Comparison of ENCODE assay signal across 8 cellular contexts in genomic region chr9:135907446-135908333, GRCh38. TPM values are rescaled to one million over a fixed set of nuclear protein-coding genes. Genes with fewer than 3 reads are reported as not detected.
DNase-seq lines count a peak whose midpoint lies in the region; ATAC-seq and TF ChIP-seq lines count a peak whose summit lies in the region.

Gene CAMSAP1, minus strand, starts transcription at chr9:135907546. Its CDS starts 387 bp downstream, at chr9:135907159.

- TF ChIP-seq CTCF in NB4 (IDR thresholded peaks at IDR 0.05; ENCODE audit: low read depth, low read length), result no peak
- peak in 1 of 4 experiments; percentile 17 for TF ChIP-seq CTCF in gastroesophageal sphincter (IDR thresholded peaks at IDR 0.05)
- peak; percentile 23 for TF ChIP-seq CTCF in neutrophil (IDR thresholded peaks at IDR 0.05)
- no peak for TF ChIP-seq CTCF in subcutaneous adipose tissue (IDR thresholded peaks at IDR 0.05; ENCODE audit: low read depth)

- TF ChIP-seq POLR2A in NB4 (IDR thresholded peaks at IDR 0.05; ENCODE audit: extremely low read depth, insufficient read length), result peak; percentile 53
- peak; percentile 46 to 50 for TF ChIP-seq POLR2A in gastroesophageal sphincter (IDR thresholded peaks at IDR 0.05)

- peak within 1 kb of the TSS; percentile 87 for H3K9ac ChIP-seq in SK-N-MC (ENCODE audit: insufficient read length)

- H3K27me3 ChIP-seq in gastroesophageal sphincter (no peaks in the 10 kb centered on the region), neutrophil (peaks cover 9% of the 10 kb centered on the region)

- no peak for TF ChIP-seq EP300 in gastroesophageal sphincter (IDR thresholded peaks at IDR 0.05)

- H3K4me3 ChIP-seq in NB4 (ENCODE audit: low read depth, low read length), result peak within 1 kb of the TSS; percentile 64
- H3K4me3 ChIP-seq in SK-N-MC, result peak within 1 kb of the TSS; percentile 92
- peak within 1 kb of the TSS; percentile 84 to 93 for H3K4me3 ChIP-seq in gastroesophageal sphincter
- peak within 1 kb of the TSS; percentile 78 to 99 for H3K4me3 ChIP-seq in neutrophil (ENCODE audit: low read depth in 1 of 2, low read length in 1 of 2)

- CTCF ChIA-PET in HEK293T (lab: Yijun Ruan, JAX), result no interaction called here
- CTCF ChIA-PET in activated naive CD4-positive, alpha-beta T cell treated with anti-CD3 and anti-CD28 coated beads for 36 hours (lab: Charles Lee), result no interaction called here

- peak; percentile 96 for ATAC-seq in gastroesophageal sphincter

- peak; percentile 31 for DNase-seq in GM04503 (ENCODE audit: low read depth)
- peak; percentile 96 for DNase-seq in HEK293T (ENCODE audit: extremely low spot score)
- DNase-seq in NB4 (ENCODE audit: low read depth), result peak; percentile 92
- peak; percentile 35 for DNase-seq in SK-N-MC (ENCODE audit: low read depth, low spot score)
- peak; percentile 94 for DNase-seq in activated naive CD4-positive, alpha-beta T cell treated with anti-CD3 and anti-CD28 coated beads for 36 hours

- H3K4me1 Mint-ChIP-seq in activated naive CD4-positive, alpha-beta T cell treated with anti-CD3 and anti-CD28 coated beads for 36 hours (ENCODE audit: low read depth), result peaks cover 53% of the 10 kb centered on the region

- POLR2A ChIA-PET in HEK293T (lab: Yijun Ruan, JAX), result interaction anchor here (0.6 to 0.9 kb wide), 2 partner anchors 14 to 48 kb away, joined by 3 to 4 read pairs; no protein-coding TSS in a partner anchor

- peak within 1 kb of the TSS; percentile 89 for H3K27ac Mint-ChIP-seq in activated naive CD4-positive, alpha-beta T cell treated with anti-CD3 and anti-CD28 coated beads for 36 hours

- intact Hi-C loops in activated naive CD4-positive, alpha-beta T cell treated with anti-CD3 and anti-CD28 coated beads for 36 hours (cut with micrococcal nuclease), result loop anchor here (1.0 to 10.0 kb wide), 7 partner anchors 211 to 977 kb away; partner anchors contain the start of genes DNLZ, MRPS2, SEC16A and SNAPC4

- H3K27ac ChIP-seq in SK-N-MC (peak within 1 kb of the TSS; percentile 26; the same call in 1 of the 2 replicates), gastroesophageal sphincter (peak within 1 kb of the TSS; percentile 54 to 89 (median 86)), neutrophil (peak within 1 kb of the TSS; percentile 81)

- peaks cover 61% of the 10 kb centered on the region for H3K36me3 ChIP-seq in SK-N-MC (ENCODE audit: insufficient read depth, low read length)
- peaks cover 0 to 23% of the 10 kb centered on the region in 2 donors for H3K36me3 ChIP-seq in gastroesophageal sphincter
- peaks cover 9% of the 10 kb centered on the region for H3K36me3 ChIP-seq in neutrophil

- H3K9me3 ChIP-seq in SK-N-MC (ENCODE audit: low read depth, low read length) (no peaks in the 10 kb centered on the region), gastroesophageal sphincter (peaks cover 0 to 4% (median 0%) of the 10 kb centered on the region in 3 donors), neutrophil (no peaks in the 10 kb centered on the region)

- peaks cover 50% of the 10 kb centered on the region for H3K36me3 Mint-ChIP-seq in activated naive CD4-positive, alpha-beta T cell treated with anti-CD3 and anti-CD28 coated beads for 36 hours (ENCODE audit: low read depth)

- no CpG with 5 or more reads among the region's 108 CpGs for WGBS in gastroesophageal sphincter (ENCODE audit: low coverage in 1 of 2), 2 donors

- H3K4me1 ChIP-seq in gastroesophageal sphincter, result peaks cover 0 to 59% (median 22%) of the 10 kb centered on the region in 3 donors
- peaks cover 23 to 24% of the 10 kb centered on the region in 2 experiments for H3K4me1 ChIP-seq in neutrophil (ENCODE audit: control insufficient read depth in 1 of 2, insufficient read depth in 1 of 2, low read depth in 1 of 2, low read length in 1 of 2)

- H3K4me3 Mint-ChIP-seq in activated naive CD4-positive, alpha-beta T cell treated with anti-CD3 and anti-CD28 coated beads for 36 hours, result peak within 1 kb of the TSS; percentile 80

- H3K9me3 Mint-ChIP-seq in activated naive CD4-positive, alpha-beta T cell treated with anti-CD3 and anti-CD28 coated beads for 36 hours, result peaks cover 7% of the 10 kb centered on the region

- H3K27me3 Mint-ChIP-seq in activated naive CD4-positive, alpha-beta T cell treated with anti-CD3 and anti-CD28 coated beads for 36 hours (ENCODE audit: low read depth), result no peaks in the 10 kb centered on the region

TF ChIP-seq in HEK293T, 16 proteins besides CTCF, POLR2A, EP300 and RAD21:
- no peak for TF ChIP-seq CTBP1 (IDR thresholded peaks at IDR 0.05; ENCODE audit: borderline replicate concordance)
- TF ChIP-seq FOXA1 (IDR thresholded peaks at IDR 0.05), result no peak

RNA-seq across cellular contexts. Expression of gene CAMSAP1, which starts in this region (rescaled TPM):
- 10 to 100 TPM; 32.6 to 35.2 TPM for total RNA-seq in activated naive CD4-positive, alpha-beta T cell treated with anti-CD3 and anti-CD28 coated beads for 36 hours
- total RNA-seq in gastroesophageal sphincter (10 to 100 TPM; 27.5 to 49.2 (median 28.2) TPM), subcutaneous adipose tissue (10 to 100 TPM; 23.6 to 35.0 (median 24.1) TPM)

Comparison
In these comparisons a context has a peak if more than half of its experiments do, and no peak if none do; other contexts are left out.
1. Peak in every context shown above with its lines: DNase-seq, ATAC-seq, H3K4me3 ChIP-seq and H3K27ac ChIP-seq.
2. DNase-seq: peak in every context shown above with its lines; median percentile 96 in HEK293T; 94 in activated naive CD4-positive, alpha-beta T cell treated with anti-CD3 and anti-CD28 coated beads for 36 hours; 92 in NB4; 35 in SK-N-MC; 31 in GM04503.
3. H3K27ac ChIP-seq: peak in every context shown above with its lines; median percentile 86 in gastroesophageal sphincter; 81 in neutrophil; 26 in SK-N-MC.